ENCODE assay signal across 16 cellular contexts in the genomic region with DNA sequence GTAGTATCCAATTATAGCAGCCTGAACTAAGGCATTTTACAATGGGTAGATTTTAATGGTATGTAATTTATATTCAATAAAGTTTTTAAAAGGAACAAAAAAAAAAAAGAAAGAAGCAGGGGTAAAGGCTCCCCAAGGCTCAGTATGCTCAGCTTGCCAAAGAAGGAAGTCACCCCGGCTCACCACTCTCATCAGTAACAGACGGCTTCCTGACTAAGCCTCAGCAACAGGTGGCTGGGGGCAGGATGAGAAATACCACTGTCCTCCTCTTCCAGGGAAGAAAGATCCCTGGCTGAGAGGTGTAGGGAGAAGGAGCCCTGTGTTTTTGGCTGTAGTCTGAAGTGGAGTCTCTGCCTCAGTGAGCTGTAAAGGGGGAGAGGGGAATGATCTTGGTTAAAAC.
DNase-seq lines count a peak whose midpoint lies in the region; ATAC-seq lines count a peak whose summit lies in the region.
"Had no signal": no experiment of that assay in that cellular context is flagged by ENCODE, and none has a peak within 500 bp of the region (broad histone marks: within the 10 kb centered on the region; RNA-seq: fewer than 3 reads in every experiment).

No MANE protein-coding gene starts in this region.

- H2AFZ ChIP-seq in neuronal stem cell (ENCODE audit: low read length), result no peak overlapping the region

- DNase-seq in GDM1 (lab: John Stamatoyannopoulos, UW) (peak; percentile 6), KG1 (lab: John Stamatoyannopoulos, UW) (peak; percentile 25), SKM-1 (lab: John Stamatoyannopoulos, UW; ENCODE audit: unreplicated experiment) (peak; percentile 16), neuronal stem cell (ENCODE audit: low spot score) (no peak), hepatic stellate cell (ENCODE audit: low spot score) (no peak), NCI-H526 (lab: John Stamatoyannopoulos, UW) (no peak)
- DNase-seq in activated CD4-positive, alpha-beta T cell treated with anti-CD3 and anti-CD28 coated beads for 36 hours, result no peak
- DNase-seq: ACHN, DMS153, GOT3, NCI-H1694 treated with DMSO at 0.1 percent for 48 hours, NCI-H2107, Right ventricle myocardium superior, SK-N-SH had no signal

- H3K9me3 ChIP-seq in neuronal stem cell (replicated peaks in 1 of 2; ENCODE audit: control insufficient read depth in 2 of 2, insufficient read depth in 1 of 2, low read depth in 1 of 2, low read length in 2 of 2), result peaks cover 0 to 6% of the 10 kb centered on the region in 2 donors
- H3K9me3 ChIP-seq: SK-N-SH had no signal

- no peak overlapping the region for H3K4me2 ChIP-seq in neuronal stem cell (ENCODE audit: insufficient read depth, low read length, poor library complexity, severe bottlenecking)
- H3K4me2 ChIP-seq: SK-N-SH had no signal

- no peak overlapping the region for H4K8ac ChIP-seq in neuronal stem cell (ENCODE audit: low read depth, low read length)

- intact Hi-C loops in activated CD4-positive, alpha-beta T cell treated with anti-CD3 and anti-CD28 coated beads for 36 hours (cut with DNase I, micrococcal nuclease), result no loop called here

- H2AK5ac ChIP-seq in neuronal stem cell (ENCODE audit: low read depth, low read length), result no peak overlapping the region

- peaks cover 2% of the 10 kb centered on the region for H3K79me1 ChIP-seq in neuronal stem cell (ENCODE audit: low read depth, low read length)

- CTCF ChIA-PET in activated CD4-positive, alpha-beta T cell treated with anti-CD3 and anti-CD28 coated beads for 36 hours (lab: Charles Lee), result no interaction called here

- H3K4ac ChIP-seq in neuronal stem cell (ENCODE audit: low read length), result no peak overlapping the region

- no peaks in the 10 kb centered on the region for H3K36me3 Mint-ChIP-seq in activated CD4-positive, alpha-beta T cell treated with anti-CD3 and anti-CD28 coated beads for 36 hours (ENCODE audit: low read depth)

- no peaks in the 10 kb centered on the region for H3K4me1 Mint-ChIP-seq in activated CD4-positive, alpha-beta T cell treated with anti-CD3 and anti-CD28 coated beads for 36 hours

- H3K4me3 ChIP-seq in neuronal stem cell (ENCODE audit: low read length in 2 of 2), result no peak overlapping the region
- H3K4me3 ChIP-seq: GM12878 had no signal

- peaks cover 26% of the 10 kb centered on the region for H3K27me3 Mint-ChIP-seq in activated CD4-positive, alpha-beta T cell treated with anti-CD3 and anti-CD28 coated beads for 36 hours

- H3K27ac ChIP-seq in neuronal stem cell (replicated peaks; ENCODE audit: low read length), result no peak overlapping the region

- ATAC-seq in activated CD4-positive, alpha-beta T cell treated with anti-CD3 and anti-CD28 coated beads for 36 hours, result no peak
- ATAC-seq: GM12878 had no signal

- H3K36me3 ChIP-seq in neuronal stem cell (replicated peaks in 1 of 2; ENCODE audit: control insufficient read depth in 2 of 2, insufficient read depth in 2 of 2, low read length in 2 of 2), result peaks cover 0 to 3% of the 10 kb centered on the region in 2 donors

- H3K18ac ChIP-seq in neuronal stem cell (ENCODE audit: low read length), result peak overlapping the region; percentile 48

- H3K9ac ChIP-seq in neuronal stem cell (ENCODE audit: low read depth, low read length, poor library complexity), result no peak overlapping the region
- H3K9ac ChIP-seq: SK-N-SH had no signal

- peaks cover 17% of the 10 kb centered on the region for H3K9me3 Mint-ChIP-seq in activated CD4-positive, alpha-beta T cell treated with anti-CD3 and anti-CD28 coated beads for 36 hours (ENCODE audit: low read depth)

- no peak overlapping the region for H3K23ac ChIP-seq in neuronal stem cell (ENCODE audit: low read depth, low read length, poor library complexity)

- H3K4me1 ChIP-seq in neuronal stem cell (ENCODE audit: control insufficient read depth in 2 of 2, insufficient read depth in 1 of 2, low read depth in 1 of 2, low read length in 2 of 2), result no peaks in the 10 kb centered on the region

- H2BK12ac ChIP-seq in neuronal stem cell (ENCODE audit: low read length), result no peak overlapping the region

- H3K27ac Mint-ChIP-seq in activated CD4-positive, alpha-beta T cell treated with anti-CD3 and anti-CD28 coated beads for 36 hours, result no peak overlapping the region
- H3K27ac Mint-ChIP-seq: T-helper 1 cell treated with Interleukin-12 subunit alpha and Interleukin-12 subunit beta and Interleukin-4 antibody, amounts not matched to agents 30 μg/mL and 1 μg/mL, for 36 hours had no signal

- peaks cover 3 to 33% (median 18%) of the 10 kb centered on the region in 3 experiments for H3K27me3 ChIP-seq in neuronal stem cell (ENCODE audit: control insufficient read depth in 3 of 3, insufficient read depth in 3 of 3, low read depth in 1 of 3, low read length in 3 of 3)

- H2BK15ac ChIP-seq in neuronal stem cell (ENCODE audit: low read length), result no peak overlapping the region

- H2BK5ac ChIP-seq in neuronal stem cell (ENCODE audit: low read length), result no peak overlapping the region

- POLR2A ChIA-PET in activated CD4-positive, alpha-beta T cell treated with anti-CD3 and anti-CD28 coated beads for 36 hours (lab: Charles Lee), result no interaction called here

- H2BK120ac ChIP-seq in neuronal stem cell (ENCODE audit: low read depth, low read length), result no peak overlapping the region

- WGBS in neuronal stem cell (ENCODE audit: extremely low coverage in 2 of 2, insufficient read length in 2 of 2, insufficient replicate concordance in 1 of 2), 2 donors, result no CpG with 5 or more reads among the region's 2 CpGs

- H3K14ac ChIP-seq in neuronal stem cell (ENCODE audit: low read length), result no peak overlapping the region

- no peak overlapping the region for H3K4me3 Mint-ChIP-seq in activated CD4-positive, alpha-beta T cell treated with anti-CD3 and anti-CD28 coated beads for 36 hours
- H3K4me3 Mint-ChIP-seq: T-helper 1 cell treated with Interleukin-12 subunit alpha and Interleukin-12 subunit beta and Interleukin-4 antibody, amounts not matched to agents 30 μg/mL and 1 μg/mL, for 36 hours had no signal

- no peak overlapping the region for H4K91ac ChIP-seq in neuronal stem cell (ENCODE audit: low read depth, low read length, poor library complexity)

Comparison
In these comparisons a context has a peak if more than half of its experiments do, and no peak if none do; other contexts are left out.
1. DNase-seq: peak in GDM1 (single experiment), KG1 (single experiment) and SKM-1 (single experiment); none in neuronal stem cell (single experiment), activated CD4-positive, alpha-beta T cell treated with anti-CD3 and anti-CD28 coated beads for 36 hours (single experiment), hepatic stellate cell (single experiment) and NCI-H526 (0 of 2).